ENCODE assay signal across 1 cellular context in the genomic region with DNA sequence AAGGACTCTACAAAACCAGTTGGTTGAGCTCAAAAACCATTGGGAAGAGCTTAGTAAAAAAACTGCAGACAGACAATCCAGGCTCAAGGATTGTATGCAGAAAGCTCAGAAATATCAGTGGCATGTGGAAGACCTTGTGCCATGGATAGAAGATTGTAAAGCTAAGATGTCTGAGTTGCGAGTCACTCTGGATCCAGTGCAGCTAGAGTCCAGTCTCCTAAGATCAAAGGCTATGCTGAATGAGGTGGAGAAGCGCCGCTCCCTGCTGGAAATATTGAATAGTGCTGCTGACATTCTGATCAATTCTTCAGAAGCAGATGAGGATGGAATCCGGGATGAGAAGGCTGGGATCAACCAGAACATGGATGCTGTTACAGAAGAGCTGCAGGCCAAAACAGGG.
TF ChIP-seq lines count a peak whose summit lies in the region.

No MANE protein-coding gene starts in this region.

TF ChIP-seq in SK-N-SH, 30 proteins besides CTCF, POLR2A, EP300 and RAD21 (continued from another document):
- TF ChIP-seq MEF2A (IDR thresholded peaks at IDR 0.05; ENCODE audit: borderline replicate concordance, low read depth) (no peak), RXRA (IDR thresholded peaks at IDR 0.05; ENCODE audit: borderline replicate concordance, low read depth) (peak; percentile 28; the same call in 1 of the 2 replicates), FOSL2 (IDR thresholded peaks at IDR 0.05; ENCODE audit: borderline replicate concordance, low read depth) (peak; percentile 89), SMC3 (IDR thresholded peaks at IDR 0.05; ENCODE audit: low read depth, low read length) (peak; percentile 29; the same call in 1 of the 2 replicates), CHD2 (IDR thresholded peaks at IDR 0.05; ENCODE audit: low read length, partially characterized antibody) (no peak), TCF12 (IDR thresholded peaks at IDR 0.05) (peak; percentile 60; the same call in 1 of the 2 replicates), YY1 (IDR thresholded peaks at IDR 0.05; ENCODE audit: low read depth) (no peak), TEAD4 (IDR thresholded peaks at IDR 0.05; ENCODE audit: borderline replicate concordance, insufficient read depth) (peak; percentile 59; the same call in 1 of the 2 replicates), SIN3A (IDR thresholded peaks at IDR 0.05; ENCODE audit: borderline replicate concordance, low read depth, low read length) (peak; percentile 63; the same call in 1 of the 2 replicates), ELF1 (IDR thresholded peaks at IDR 0.05) (no peak), GABPA (IDR thresholded peaks at IDR 0.05; ENCODE audit: low read depth) (no peak)
- TF ChIP-seq, protein P1, sequence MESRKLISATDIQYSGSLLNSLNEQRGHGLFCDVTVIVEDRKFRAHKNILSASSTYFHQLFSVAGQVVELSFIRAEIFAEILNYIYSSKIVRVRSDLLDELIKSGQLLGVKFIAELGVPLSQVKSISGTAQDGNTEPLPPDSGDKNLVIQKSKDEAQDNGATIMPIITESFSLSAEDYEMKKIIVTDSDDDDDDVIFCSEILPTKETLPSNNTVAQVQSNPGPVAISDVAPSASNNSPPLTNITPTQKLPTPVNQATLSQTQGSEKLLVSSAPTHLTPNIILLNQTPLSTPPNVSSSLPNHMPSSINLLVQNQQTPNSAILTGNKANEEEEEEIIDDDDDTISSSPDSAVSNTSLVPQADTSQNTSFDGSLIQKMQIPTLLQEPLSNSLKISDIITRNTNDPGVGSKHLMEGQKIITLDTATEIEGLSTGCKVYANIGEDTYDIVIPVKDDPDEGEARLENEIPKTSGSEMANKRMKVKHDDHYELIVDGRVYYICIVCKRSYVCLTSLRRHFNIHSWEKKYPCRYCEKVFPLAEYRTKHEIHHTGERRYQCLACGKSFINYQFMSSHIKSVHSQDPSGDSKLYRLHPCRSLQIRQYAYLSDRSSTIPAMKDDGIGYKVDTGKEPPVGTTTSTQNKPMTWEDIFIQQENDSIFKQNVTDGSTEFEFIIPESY (IDR thresholded peaks at IDR 0.05; ENCODE audit: borderline replicate concordance, low read depth), result no peak
- TF ChIP-seq, protein P2, sequence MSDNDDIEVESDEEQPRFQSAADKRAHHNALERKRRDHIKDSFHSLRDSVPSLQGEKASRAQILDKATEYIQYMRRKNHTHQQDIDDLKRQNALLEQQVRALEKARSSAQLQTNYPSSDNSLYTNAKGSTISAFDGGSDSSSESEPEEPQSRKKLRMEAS (IDR thresholded peaks at IDR 0.05; ENCODE audit: low read depth), result peak; percentile 48; the same call in 1 of the 2 replicates
- TF ChIP-seq, protein P3, sequence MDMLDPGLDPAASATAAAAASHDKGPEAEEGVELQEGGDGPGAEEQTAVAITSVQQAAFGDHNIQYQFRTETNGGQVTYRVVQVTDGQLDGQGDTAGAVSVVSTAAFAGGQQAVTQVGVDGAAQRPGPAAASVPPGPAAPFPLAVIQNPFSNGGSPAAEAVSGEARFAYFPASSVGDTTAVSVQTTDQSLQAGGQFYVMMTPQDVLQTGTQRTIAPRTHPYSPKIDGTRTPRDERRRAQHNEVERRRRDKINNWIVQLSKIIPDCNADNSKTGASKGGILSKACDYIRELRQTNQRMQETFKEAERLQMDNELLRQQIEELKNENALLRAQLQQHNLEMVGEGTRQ (IDR thresholded peaks at IDR 0.05; ENCODE audit: borderline replicate concordance, low read depth, low read length), result no peak
- TF ChIP-seq, protein P4, sequence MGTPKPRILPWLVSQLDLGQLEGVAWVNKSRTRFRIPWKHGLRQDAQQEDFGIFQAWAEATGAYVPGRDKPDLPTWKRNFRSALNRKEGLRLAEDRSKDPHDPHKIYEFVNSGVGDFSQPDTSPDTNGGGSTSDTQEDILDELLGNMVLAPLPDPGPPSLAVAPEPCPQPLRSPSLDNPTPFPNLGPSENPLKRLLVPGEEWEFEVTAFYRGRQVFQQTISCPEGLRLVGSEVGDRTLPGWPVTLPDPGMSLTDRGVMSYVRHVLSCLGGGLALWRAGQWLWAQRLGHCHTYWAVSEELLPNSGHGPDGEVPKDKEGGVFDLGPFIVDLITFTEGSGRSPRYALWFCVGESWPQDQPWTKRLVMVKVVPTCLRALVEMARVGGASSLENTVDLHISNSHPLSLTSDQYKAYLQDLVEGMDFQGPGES (IDR thresholded peaks at IDR 0.05; ENCODE audit: low read depth, low read length), result no peak
TF ChIP-seq in SK-N-SH: peak in this region for 9.
